In genomic region chr15:83068054-83068453, GRCh38 we compare ENCODE assay signal across 9 cellular contexts. TPM values are rescaled to one million over a fixed set of nuclear protein-coding genes. Genes with fewer than 3 reads are reported as not detected.
DNase-seq lines count a peak whose midpoint lies in the region; ATAC-seq and TF ChIP-seq lines count a peak whose summit lies in the region.
"Had no signal": no experiment of that assay in that cellular context is flagged by ENCODE, and none has a peak within 500 bp of the region (broad histone marks: within the 10 kb centered on the region; RNA-seq: fewer than 3 reads in every experiment).

No MANE protein-coding gene starts in this region.

- ATAC-seq in gastrocnemius medialis, result no peak
- no peak for ATAC-seq in HG02678 (IDR thresholded peaks at IDR 0.05; ENCODE audit: unreplicated experiment)
- ATAC-seq in HG03571 (IDR thresholded peaks at IDR 0.05; ENCODE audit: unreplicated experiment), result no peak
- no peak for ATAC-seq in GM19023 (IDR thresholded peaks at IDR 0.05; ENCODE audit: unreplicated experiment)

- H3K36me3 ChIP-seq in GM23248 (ENCODE audit: low read depth) (no peaks in the 10 kb centered on the region), SJCRH30 (peaks cover 12% of the 10 kb centered on the region; the same call in 1 of the 2 replicates), esophagus squamous epithelium (no peaks in the 10 kb centered on the region), gastrocnemius medialis (no peaks in the 10 kb centered on the region)

- H4K20me1 ChIP-seq in GM23248 (ENCODE audit: insufficient read depth), result 0 out of 2 replicates have a peak, but pooled peaks cover 7% of the 10 kb centered on the region

- DNase-seq in GM23248, result no peak
- DNase-seq in SJCRH30, result peak; percentile 6 to 56
- no peak for DNase-seq in esophagus squamous epithelium (lab: John Stamatoyannopoulos, UW)
- DNase-seq in gastrocnemius medialis, result no peak
- DNase-seq in SK-N-DZ (ENCODE audit: low spot score), result no peak
- DNase-seq: NCI-H774 had no signal

- no peaks in the 10 kb centered on the region for H3K9me3 ChIP-seq in GM23248 (ENCODE audit: low read depth)
- H3K9me3 ChIP-seq in SJCRH30 (replicated peaks), result peaks cover 5% of the 10 kb centered on the region; the same call in 1 of the 2 replicates
- peaks cover 0 to 6% (median 3%) of the 10 kb centered on the region in 3 donors for H3K9me3 ChIP-seq in esophagus squamous epithelium
- no peaks in the 10 kb centered on the region for H3K9me3 ChIP-seq in gastrocnemius medialis

- in situ Hi-C loops in GM23248 (cut with MboI) (no loop called here), gastrocnemius medialis (cut with MboI; ENCODE audit: low sequenced_read_pairs in 4 of 4) (no loop called here)

- no peak overlapping the region for H3K9ac ChIP-seq in GM23248

- TF ChIP-seq CTCF in esophagus squamous epithelium (IDR thresholded peaks at IDR 0.05) (no peak), gastrocnemius medialis (IDR thresholded peaks at IDR 0.05 in 4 of 5, conservative IDR thresholded peaks at IDR 0.05 in 1 of 5) (no peak)

- H3K4me3 ChIP-seq in GM23248 (no peak overlapping the region), SJCRH30 (peak overlapping the region; percentile 91), esophagus squamous epithelium (no peak overlapping the region), gastrocnemius medialis (no peak overlapping the region)

- TF ChIP-seq POLR2A in esophagus squamous epithelium (IDR thresholded peaks at IDR 0.05) (no peak), gastrocnemius medialis (IDR thresholded peaks at IDR 0.05) (no peak)

- H3K9me2 ChIP-seq in GM23248 (ENCODE audit: insufficient read depth), result no peaks in the 10 kb centered on the region

- H3K4me2 ChIP-seq in GM23248 (ENCODE audit: unreplicated experiment), result no peak overlapping the region

- H3K27ac ChIP-seq in GM23248 (peak overlapping the region; percentile 78; the same call in 1 of the 2 replicates), SJCRH30 (peak overlapping the region; percentile 86), esophagus squamous epithelium (peak overlapping the region; percentile 86 to 95 (median 94)), gastrocnemius medialis (peak overlapping the region; percentile 87 to 98 (median 96))

- H3K27me3 ChIP-seq in GM23248 (replicated peaks; ENCODE audit: insufficient read depth), result no peaks in the 10 kb centered on the region
- no peaks in the 10 kb centered on the region for H3K27me3 ChIP-seq in SJCRH30
- no peaks in the 10 kb centered on the region for H3K27me3 ChIP-seq in esophagus squamous epithelium
- no peaks in the 10 kb centered on the region for H3K27me3 ChIP-seq in gastrocnemius medialis

- WGBS in GM23248 (ENCODE audit: low coverage in 1 of 2, low lambda C conversion rate in 2 of 2, missing lambda C conversion rate in 2 of 2), 2 experiments, result 79 to 84% methylated on average over 6 of the region's 6 CpGs
- WGBS in esophagus squamous epithelium, 2 donors, result 81 to 85% methylated on average over 6 of the region's 6 CpGs

- H3K79me2 ChIP-seq in GM23248 (ENCODE audit: insufficient read depth), result peaks cover 36% of the 10 kb centered on the region

- H3F3A ChIP-seq in GM23248 (ENCODE audit: insufficient read depth), result peaks cover 19% of the 10 kb centered on the region

- peak overlapping the region; percentile 79 for H2AFZ ChIP-seq in GM23248

- intact Hi-C loops in esophagus squamous epithelium (cut with DNase I), result no loop called here
- intact Hi-C loops in gastrocnemius medialis (cut with DNase I; ENCODE audit: low total_unique reads), result loop anchor here (5.0 kb wide), 1 partner anchor 261 kb away; the partner anchor contains the start of genes FSD2 and WHAMM

- peaks cover 18% of the 10 kb centered on the region; the same call in 1 of the 2 replicates for H3K4me1 ChIP-seq in GM23248 (ENCODE audit: insufficient read depth)
- H3K4me1 ChIP-seq in SJCRH30, result peaks cover 24% of the 10 kb centered on the region
- peaks cover 4 to 40% (median 24%) of the 10 kb centered on the region in 3 donors for H3K4me1 ChIP-seq in esophagus squamous epithelium
- H3K4me1 ChIP-seq in gastrocnemius medialis, result peaks cover 22 to 29% of the 10 kb centered on the region in 2 donors

RNA-seq across cellular contexts. Expression of gene BTBD1, which starts 1.0 kb away (rescaled TPM):
- 112 and 121 TPM in 2 replicates for total RNA-seq in GM23248 (2014; rRNA removed; shearing (Covaris generic))
- polyA plus RNA-seq in GM23248 (2016; fragmentation: Nextera tagmentation; extraction: Ambion mirVana), result 60.3 and 60.6 TPM in 2 replicates
- 76.5 and 83.7 TPM in 2 replicates for total RNA-seq in SJCRH30 (2014; rRNA removed; shearing (Covaris generic))
- total RNA-seq in esophagus squamous epithelium (10 to 100 TPM; 37.3 to 60.8 (median 55.9) TPM), gastrocnemius medialis (100 to 1,000 TPM; 229 to 408 (median 342) TPM)
- 70.0 and 78.0 TPM in 2 replicates for polyA plus RNA-seq in SK-N-DZ (2014; cell fraction: cytosol; rRNA removed)
- 49.3 and 50.9 TPM in 2 replicates for polyA plus RNA-seq in SK-N-DZ (2014; cell fraction: nucleus; rRNA removed)

RNA-seq across cellular contexts. Expression of gene TM6SF1, which starts 39.4 kb away (rescaled TPM):
- total RNA-seq in GM23248 (2014; rRNA removed; shearing (Covaris generic)), result not detected in 2 replicates
- 0.14 TPM in 1 of 2 replicates, not detected in the other for polyA plus RNA-seq in GM23248 (2016; fragmentation: Nextera tagmentation; extraction: Ambion mirVana)
- 4.1 and 5.4 TPM in 2 replicates for total RNA-seq in SJCRH30 (2014; rRNA removed; shearing (Covaris generic))
- total RNA-seq in esophagus squamous epithelium, result 1 to 10 TPM in 3 of 4 donors, under 1 TPM in 1; 0.45 to 4.3 (median 2.5) TPM
- total RNA-seq in gastrocnemius medialis, result 10 to 100 TPM in 3 of 4 donors, 1 to 10 TPM in 1; 7.1 to 49.1 (median 13.7) TPM
- 0.23 and 0.90 TPM in 2 replicates for polyA plus RNA-seq in SK-N-DZ (2014; cell fraction: cytosol; rRNA removed)
- 0.33 TPM in 1 of 2 replicates, not detected in the other for polyA plus RNA-seq in SK-N-DZ (2014; cell fraction: nucleus; rRNA removed)

RNA-seq across cellular contexts. Expression of gene C15orf40, which starts 56.6 kb away (rescaled TPM):
- total RNA-seq in GM23248 (2014; rRNA removed; shearing (Covaris generic)), result 15.8 and 21.8 TPM in 2 replicates
- 32.4 and 32.9 TPM in 2 replicates for polyA plus RNA-seq in GM23248 (2016; fragmentation: Nextera tagmentation; extraction: Ambion mirVana)
- total RNA-seq in SJCRH30 (2014; rRNA removed; shearing (Covaris generic)), result 11.2 and 12.3 TPM in 2 replicates
- total RNA-seq in esophagus squamous epithelium (10 to 100 TPM in 3 of 4 donors, 1 to 10 TPM in 1; 6.1 to 31.4 (median 18.6) TPM), gastrocnemius medialis (10 to 100 TPM in 2 of 4 donors, 1 to 10 TPM in 2; 5.9 to 14.6 (median 9.5) TPM)
- 16.6 and 18.4 TPM in 2 replicates for polyA plus RNA-seq in SK-N-DZ (2014; cell fraction: cytosol; rRNA removed)
- polyA plus RNA-seq in SK-N-DZ (2014; cell fraction: nucleus; rRNA removed), result 16.9 and 18.4 TPM in 2 replicates

Comparison
In these comparisons a context has a peak if more than half of its experiments do, and no peak if none do; other contexts are left out.
1. DNase-seq: peak in SJCRH30 (2 of 2); none in GM23248 (single experiment), esophagus squamous epithelium (single experiment), gastrocnemius medialis (0 of 2) and SK-N-DZ (single experiment).
2. Peak in every context shown above with its lines, with median percentiles within 50 percentile points of each other: H3K27ac ChIP-seq.